ENCODE assay signal across 11 cellular contexts in the genomic region with DNA sequence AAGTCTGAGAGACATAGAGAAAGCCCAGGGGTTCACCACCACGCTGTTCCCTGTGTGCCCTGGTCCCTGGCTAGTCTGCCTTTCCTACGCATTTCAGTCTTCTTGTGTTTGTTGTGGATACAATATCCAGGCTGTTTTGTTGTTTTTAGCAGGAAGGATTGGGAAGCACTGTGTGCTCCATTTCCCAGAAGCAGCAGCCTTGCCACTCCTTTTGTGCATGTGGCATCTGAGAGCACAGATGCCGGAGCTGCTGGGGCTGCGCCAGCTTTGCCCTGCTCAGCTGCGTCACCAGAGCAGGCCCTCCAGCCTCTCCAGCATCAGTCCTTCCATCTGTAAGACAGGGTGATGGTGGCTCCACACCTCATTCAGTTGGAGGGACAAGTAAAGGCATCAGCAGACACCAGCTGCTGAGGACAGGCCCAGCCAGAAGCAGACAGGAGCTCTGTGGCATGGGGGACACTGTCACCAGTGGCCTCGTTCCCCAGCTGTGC.
DNase-seq lines count a peak whose midpoint lies in the region; ATAC-seq and TF ChIP-seq lines count a peak whose summit lies in the region.
"Had no signal": no experiment of that assay in that cellular context is flagged by ENCODE, and none has a peak within 500 bp of the region (broad histone marks: within the 10 kb centered on the region; RNA-seq: fewer than 3 reads in every experiment).

No MANE protein-coding gene starts in this region.

- no peaks in the 10 kb centered on the region for H3K36me3 ChIP-seq in left ventricle myocardium inferior

- H3K27ac ChIP-seq in left ventricle myocardium inferior (replicated peaks): peak overlapping the region; percentile 66
- H3K27ac ChIP-seq: KMS-11 had no signal

- TF ChIP-seq CTCF in left ventricle myocardium inferior (IDR thresholded peaks at IDR 0.05; ENCODE audit: borderline replicate concordance): no peak

- intact Hi-C loops in left ventricle myocardium inferior (cut with micrococcal nuclease): no loop called here

- H3K9me3 ChIP-seq in left ventricle myocardium inferior (replicated peaks): no peaks in the 10 kb centered on the region

- no peaks in the 10 kb centered on the region for H3K27me3 Mint-ChIP-seq in activated naive CD8-positive, alpha-beta T cell
- peaks cover 40% of the 10 kb centered on the region for H3K27me3 Mint-ChIP-seq in stimulated activated naive CD8-positive, alpha-beta T cell treated with anti-CD3 and anti-CD28 coated beads, Interleukin-15, amount 100 ng/mL, for 72 hours

- H3K36me3 Mint-ChIP-seq in activated naive CD8-positive, alpha-beta T cell: peaks cover 3% of the 10 kb centered on the region

- peak overlapping the region; percentile 46 for H3K27ac Mint-ChIP-seq in activated naive CD8-positive, alpha-beta T cell
- H3K27ac Mint-ChIP-seq in stimulated activated naive CD8-positive, alpha-beta T cell treated with anti-CD3 and anti-CD28 coated beads, Interleukin-15, amount 100 ng/mL, for 72 hours: peak overlapping the region in 1 of 2 donors; percentile 37

- H3K4me3 Mint-ChIP-seq in activated naive CD8-positive, alpha-beta T cell: peak overlapping the region; percentile 38
- H3K4me3 Mint-ChIP-seq in stimulated activated naive CD8-positive, alpha-beta T cell treated with anti-CD3 and anti-CD28 coated beads, Interleukin-15, amount 100 ng/mL, for 72 hours: peak overlapping the region; percentile 33 to 48
- H3K4me3 Mint-ChIP-seq: nephron had no signal

- peaks cover 23% of the 10 kb centered on the region for H3K4me1 ChIP-seq in left ventricle myocardium inferior

- peak; percentile 58 for DNase-seq in activated effector memory CD4-positive, alpha-beta T cell treated with anti-CD3 and anti-CD28 coated beads, Interleukin-2, amount 50 U/mL, for 16 hours
- DNase-seq in activated effector memory CD4-positive, alpha-beta T cell treated with Interleukin-2 at 50 U/mL for 16 hours: no peak
- DNase-seq in left ventricle myocardium inferior (peak; percentile 51), EL (no peak)
- DNase-seq in stimulated activated naive CD8-positive, alpha-beta T cell treated with anti-CD3 and anti-CD28 coated beads, Interleukin-15, amount 100 ng/mL, for 72 hours: no peak

- peaks cover 88% of the 10 kb centered on the region for H3K4me1 Mint-ChIP-seq in activated naive CD8-positive, alpha-beta T cell (ENCODE audit: low read depth)
- peaks cover 83% of the 10 kb centered on the region for H3K4me1 Mint-ChIP-seq in stimulated activated naive CD8-positive, alpha-beta T cell treated with anti-CD3 and anti-CD28 coated beads, Interleukin-15, amount 100 ng/mL, for 72 hours

- H3K9me3 Mint-ChIP-seq in activated naive CD8-positive, alpha-beta T cell (ENCODE audit: low read depth): no peaks in the 10 kb centered on the region
- no peaks in the 10 kb centered on the region for H3K9me3 Mint-ChIP-seq in stimulated activated naive CD8-positive, alpha-beta T cell treated with anti-CD3 and anti-CD28 coated beads, Interleukin-15, amount 100 ng/mL, for 72 hours
- H3K9me3 Mint-ChIP-seq: nephron had no signal

- no peak overlapping the region for H3K4me3 ChIP-seq in left ventricle myocardium inferior

- H3K27me3 ChIP-seq in left ventricle myocardium inferior (ENCODE audit: low read depth): peaks cover 3% of the 10 kb centered on the region

- ATAC-seq in stimulated activated naive CD8-positive, alpha-beta T cell treated with anti-CD3 and anti-CD28 coated beads, Interleukin-15, amount 100 ng/mL, for 72 hours: no peak
- no peak for ATAC-seq in GM18511 (IDR thresholded peaks at IDR 0.05; ENCODE audit: unreplicated experiment)
- ATAC-seq in GM18873 (IDR thresholded peaks at IDR 0.05; ENCODE audit: low FRiP score, unreplicated experiment): no peak
- ATAC-seq: Panc1 had no signal

Comparison
In these comparisons a context has a peak if more than half of its experiments do, and no peak if none do; other contexts are left out.
1. DNase-seq: peak in activated effector memory CD4-positive, alpha-beta T cell treated with anti-CD3 and anti-CD28 coated beads, Interleukin-2, amount 50 U/mL, for 16 hours (single experiment) and left ventricle myocardium inferior (single experiment); none in activated effector memory CD4-positive, alpha-beta T cell treated with Interleukin-2 at 50 U/mL for 16 hours (single experiment), stimulated activated naive CD8-positive, alpha-beta T cell treated with anti-CD3 and anti-CD28 coated beads, Interleukin-15, amount 100 ng/mL, for 72 hours (0 of 2) and EL (single experiment).